9 cellular contexts compared by ENCODE assay signal in the genomic region with DNA sequence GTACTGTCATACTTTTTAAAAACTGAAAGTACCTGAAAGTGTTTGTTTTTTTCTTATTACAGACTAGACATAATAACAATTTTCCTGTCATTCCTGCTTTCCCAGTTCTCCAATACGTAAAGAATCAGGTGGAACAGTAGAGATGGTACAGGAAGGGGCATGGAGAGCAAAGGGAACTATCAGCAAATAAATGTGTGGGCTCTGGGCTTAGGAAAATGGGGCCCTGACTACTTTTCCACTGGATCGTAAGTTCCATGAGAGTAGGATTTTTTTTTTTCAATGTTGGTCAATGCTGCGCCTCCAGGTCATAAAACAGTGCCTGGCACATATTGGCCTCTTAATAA. TPM values are rescaled to one million over a fixed set of nuclear protein-coding genes. Genes with fewer than 3 reads are reported as not detected.
A peak's percentile ranks its signal among the peaks of the same experiment; 100 is the strongest.
DNase-seq lines count a peak whose midpoint lies in the region; ATAC-seq, FAIRE-seq and TF ChIP-seq lines count a peak whose summit lies in the region.
"Had no signal": no experiment of that assay in that cellular context is flagged by ENCODE, and none has a peak within 500 bp of the region (broad histone marks: within the 10 kb centered on the region; RNA-seq: fewer than 3 reads in every experiment).

No MANE protein-coding gene starts in this region.

- H3K9me3 Mint-ChIP-seq in T-helper 2 cell treated with Interferon-gamma antibody and Interleukin-4, amounts not matched to agents 5 μg/mL and 100 μg/mL, for 36 hours = peaks cover 2% of the 10 kb centered on the region
- no peaks in the 10 kb centered on the region for H3K9me3 Mint-ChIP-seq in activated CD8-positive, alpha-beta T cell treated with anti-CD3 and anti-CD28 coated beads for 36 hours
- H3K9me3 Mint-ChIP-seq: neural crest cell had no signal

- no peak overlapping the region for H4K91ac ChIP-seq in trophoblast cell (ENCODE audit: low read depth, low read length)

- no peaks in the 10 kb centered on the region for H3K79me1 ChIP-seq in trophoblast cell (ENCODE audit: low read length)

- H3K27ac ChIP-seq in keratinocyte (ENCODE audit: control insufficient read depth, insufficient read depth, low read length) = peak overlapping the region; percentile 63
- H3K27ac ChIP-seq in testis = peak overlapping the region; percentile 57 to 77
- H3K27ac ChIP-seq in trophoblast cell (ENCODE audit: low read depth, low read length) = no peak overlapping the region

- H3K36me3 Mint-ChIP-seq in T-helper 2 cell treated with Interferon-gamma antibody and Interleukin-4, amounts not matched to agents 5 μg/mL and 100 μg/mL, for 36 hours (ENCODE audit: low read depth) = peaks cover 10% of the 10 kb centered on the region
- H3K36me3 Mint-ChIP-seq in activated CD8-positive, alpha-beta T cell treated with anti-CD3 and anti-CD28 coated beads for 36 hours (ENCODE audit: low read depth) = no peaks in the 10 kb centered on the region

- CTCF ChIA-PET in activated CD8-positive, alpha-beta T cell treated with anti-CD3 and anti-CD28 coated beads for 36 hours (lab: Charles Lee) = interaction anchor here (1.0 to 2.1 kb wide), 7 partner anchors 12 to 232 kb away, joined by 3 to 6 read pairs (median 4); a partner anchor contains a TSS
- CTCF ChIA-PET in HEK293T (lab: Yijun Ruan, JAX) = interaction anchor here (0.8 to 1.1 kb wide), 2 partner anchors 12 to 140 kb away, joined by 3 to 4 read pairs; no protein-coding TSS in a partner anchor

- H2BK5ac ChIP-seq in trophoblast cell (ENCODE audit: low read depth, low read length, poor library complexity) = no peak overlapping the region

- no peaks in the 10 kb centered on the region for H3K36me3 ChIP-seq in keratinocyte (ENCODE audit: control insufficient read depth in 2 of 2, extremely low read depth in 1 of 2, insufficient read depth in 2 of 2, low read length in 2 of 2)
- no peaks in the 10 kb centered on the region for H3K36me3 ChIP-seq in testis (ENCODE audit: low read depth, missing control alignments)
- H3K36me3 ChIP-seq in trophoblast cell (ENCODE audit: control insufficient read depth in 1 of 2, insufficient read depth in 2 of 2, low read length in 2 of 2) = no peaks in the 10 kb centered on the region

- dilution Hi-C loops in keratinocyte (cut with MboI; ENCODE audit: extremely low pct_ligation_motif_present, low sequenced_read_pairs) = no loop called here

- intact Hi-C loops in activated CD8-positive, alpha-beta T cell treated with anti-CD3 and anti-CD28 coated beads for 36 hours (cut with micrococcal nuclease) = no loop called here
- intact Hi-C loops in testis (cut with DNase I; ENCODE audit: low total_unique reads) = no loop called here

- H2BK120ac ChIP-seq in trophoblast cell (ENCODE audit: insufficient read depth, low read length, poor library complexity) = no peak overlapping the region

- H2BK12ac ChIP-seq in trophoblast cell (ENCODE audit: low read length) = no peak overlapping the region

- H3K4me3 ChIP-seq in keratinocyte (ENCODE audit: control insufficient read depth in 2 of 3, extremely low read depth in 1 of 3, insufficient read depth in 2 of 3, low read depth in 1 of 3, low read length in 3 of 3) (peak overlapping the region; percentile 32 to 79 (median 70)), testis (peak overlapping the region; percentile 25 to 36), trophoblast cell (ENCODE audit: low read depth, low read length) (no peak overlapping the region)

- POLR2A ChIA-PET in activated CD8-positive, alpha-beta T cell treated with anti-CD3 and anti-CD28 coated beads for 36 hours (lab: Charles Lee) = interaction anchor here (0.6 to 1.1 kb wide), 3 partner anchors 15 to 553 kb away, joined by 3 read pairs; a partner anchor contains a TSS
- POLR2A ChIA-PET in HEK293T (lab: Yijun Ruan, JAX) = no interaction called here

- H3K9me3 ChIP-seq in keratinocyte (ENCODE audit: control insufficient read depth, low read depth, low read length) = no peaks in the 10 kb centered on the region
- no peaks in the 10 kb centered on the region for H3K9me3 ChIP-seq in testis
- no peaks in the 10 kb centered on the region for H3K9me3 ChIP-seq in trophoblast cell (ENCODE audit: insufficient read depth, low read depth, low read length)

- H3K4me2 ChIP-seq in keratinocyte (ENCODE audit: control insufficient read depth, extremely low read depth, insufficient read depth, low read depth, low read length) (peak overlapping the region; percentile 94), trophoblast cell (ENCODE audit: low read length) (no peak overlapping the region)

- H3K4me1 ChIP-seq in keratinocyte (ENCODE audit: control insufficient read depth, extremely low read depth, insufficient read depth, low read length) (peaks cover 14% of the 10 kb centered on the region), testis (peaks cover 26% of the 10 kb centered on the region), trophoblast cell (ENCODE audit: control insufficient read depth in 1 of 2, insufficient read depth in 2 of 2, low read length in 2 of 2) (peaks cover 0 to 3% of the 10 kb centered on the region in 2 experiments)

- no peak for TF ChIP-seq POLR2A in testis (IDR thresholded peaks at IDR 0.05)

- peak overlapping the region; percentile 59 for H3K9ac ChIP-seq in keratinocyte (ENCODE audit: control insufficient read depth, extremely low read depth, insufficient read depth, low read length)
- no peak overlapping the region for H3K9ac ChIP-seq in trophoblast cell (ENCODE audit: low read length)

- peak overlapping the region; percentile 89 for H3K4me3 Mint-ChIP-seq in T-helper 2 cell treated with Interferon-gamma antibody and Interleukin-4, amounts not matched to agents 5 μg/mL and 100 μg/mL, for 36 hours
- peak overlapping the region; percentile 85 for H3K4me3 Mint-ChIP-seq in activated CD8-positive, alpha-beta T cell treated with anti-CD3 and anti-CD28 coated beads for 36 hours
- H3K4me3 Mint-ChIP-seq: neural crest cell had no signal

- no peak overlapping the region for H4K8ac ChIP-seq in trophoblast cell (ENCODE audit: low read depth, low read length)

- H3K23ac ChIP-seq in trophoblast cell (ENCODE audit: low read length) = no peak overlapping the region

- no peaks in the 10 kb centered on the region for H4K20me1 ChIP-seq in keratinocyte (ENCODE audit: control insufficient read depth, extremely low read depth, insufficient read depth, low read length)

- H3K79me2 ChIP-seq in keratinocyte (ENCODE audit: control insufficient read depth, insufficient read depth, low read length) = no peaks in the 10 kb centered on the region
- no peaks in the 10 kb centered on the region for H3K79me2 ChIP-seq in trophoblast cell (ENCODE audit: control insufficient read depth, insufficient read depth, low read length, poor library complexity)

- no peak for ATAC-seq in activated CD8-positive, alpha-beta T cell treated with anti-CD3 and anti-CD28 coated beads for 36 hours

- FAIRE-seq in keratinocyte (lab: Jason Lieb, UNC) = peak; percentile 55

- H4K12ac ChIP-seq in trophoblast cell (ENCODE audit: low read depth, low read length) = no peak overlapping the region

- H3K9me1 ChIP-seq in keratinocyte (ENCODE audit: control insufficient read depth, extremely low read depth, insufficient read depth, low read length) = no peaks in the 10 kb centered on the region

- H2AFZ ChIP-seq in keratinocyte (ENCODE audit: control insufficient read depth, low read length) (peak overlapping the region; percentile 94), trophoblast cell (ENCODE audit: insufficient read depth, low read length, poor library complexity) (no peak overlapping the region)

- peaks cover 23% of the 10 kb centered on the region for H3K4me1 Mint-ChIP-seq in T-helper 2 cell treated with Interferon-gamma antibody and Interleukin-4, amounts not matched to agents 5 μg/mL and 100 μg/mL, for 36 hours (ENCODE audit: low read depth)
- H3K4me1 Mint-ChIP-seq in activated CD8-positive, alpha-beta T cell treated with anti-CD3 and anti-CD28 coated beads for 36 hours (ENCODE audit: low read depth) = peaks cover 18% of the 10 kb centered on the region

- H3K27me3 ChIP-seq in keratinocyte (ENCODE audit: control insufficient read depth, extremely low read depth, insufficient read depth, low read length) (no peaks in the 10 kb centered on the region), testis (no peaks in the 10 kb centered on the region), trophoblast cell (ENCODE audit: insufficient read depth, low read length) (no peaks in the 10 kb centered on the region)

- no peak overlapping the region for H3K18ac ChIP-seq in trophoblast cell (ENCODE audit: low read length)

- no peak for DNase-seq in T-helper 2 cell treated with Interferon-gamma antibody and Interleukin-4, amounts not matched to agents 5 μg/mL and 100 μg/mL, for 36 hours (ENCODE audit: low spot score)
- DNase-seq in T-helper 2 cell (no peak), keratinocyte (ENCODE audit: low read depth, low spot score) (no peak), testis (no peak), trophoblast cell (no peak), HEK293T (ENCODE audit: extremely low spot score) (no peak), NCI-H82 treated with DMSO at 0.1 percent for 48 hours (lab: John Stamatoyannopoulos, UW; ENCODE audit: unreplicated experiment) (no peak)
- DNase-seq in activated CD8-positive, alpha-beta T cell treated with anti-CD3 and anti-CD28 coated beads for 36 hours = no peak

- no peak overlapping the region for H2AK5ac ChIP-seq in trophoblast cell (ENCODE audit: low read length)

- H3K4ac ChIP-seq in trophoblast cell (ENCODE audit: low read depth, low read length) = no peak overlapping the region

- WGBS in testis, 2 donors = 66 to 72% methylated on average over 3 of the region's 3 CpGs
- no CpG with 5 or more reads among the region's 3 CpGs for WGBS in trophoblast cell (ENCODE audit: extremely low coverage, insufficient coverage, insufficient read length)

- H3K27me3 Mint-ChIP-seq in T-helper 2 cell treated with Interferon-gamma antibody and Interleukin-4, amounts not matched to agents 5 μg/mL and 100 μg/mL, for 36 hours (ENCODE audit: low read depth) = peaks cover 3% of the 10 kb centered on the region
- no peaks in the 10 kb centered on the region for H3K27me3 Mint-ChIP-seq in activated CD8-positive, alpha-beta T cell treated with anti-CD3 and anti-CD28 coated beads for 36 hours

- TF ChIP-seq CTCF in activated CD8-positive, alpha-beta T cell treated with anti-CD3 and anti-CD28 coated beads for 36 hours (IDR thresholded peaks at IDR 0.05) = no peak
- TF ChIP-seq CTCF in keratinocyte (optimal IDR thresholded peaks at IDR 0.05 in 1 of 3, IDR thresholded peaks at IDR 0.05 in 1 of 3, conservative IDR thresholded peaks at IDR 0.05 in 1 of 3; ENCODE audit: extremely low read depth in 1 of 3, insufficient read depth in 2 of 3, low read length in 3 of 3) (no peak), testis (IDR thresholded peaks at IDR 0.05) (no peak)

- H3K27ac Mint-ChIP-seq in T-helper 2 cell treated with Interferon-gamma antibody and Interleukin-4, amounts not matched to agents 5 μg/mL and 100 μg/mL, for 36 hours = peak overlapping the region; percentile 94
- H3K27ac Mint-ChIP-seq in activated CD8-positive, alpha-beta T cell treated with anti-CD3 and anti-CD28 coated beads for 36 hours = peak overlapping the region; percentile 95

- H3K14ac ChIP-seq in trophoblast cell (ENCODE audit: low read length) = no peak overlapping the region

RNA-seq across cellular contexts. Expression of a gene that starts 15.2 kb away (rescaled TPM):
- 10 to 100 TPM; 48.6 to 49.0 TPM for total RNA-seq in activated CD8-positive, alpha-beta T cell treated with anti-CD3 and anti-CD28 coated beads for 36 hours
- polyA plus RNA-seq in keratinocyte (31.4 to 44.8 TPM (median 32.5 TPM) in 3 replicates), testis (ENCODE audit: insufficient read depth, low read depth, low replicate concordance) (16.2 TPM)
- 17.5 TPM for polyA plus RNA-seq in keratinocyte (2011; ENCODE audit: low read depth)
- 19.6 and 43.5 TPM in 2 replicates for polyA plus RNA-seq in keratinocyte (2011; cell fraction: cytosol; rRNA removed)
- 60.0 and 82.0 TPM in 2 replicates for polyA plus RNA-seq in keratinocyte (2011; cell fraction: nucleus; rRNA removed)
- polyA plus RNA-seq in keratinocyte (2012; ENCODE audit: low replicate concordance) = 20.1 and 21.0 TPM in 2 replicates
- 3.7 to 38.8 TPM (median 26.8 TPM) in 3 replicates for polyA minus RNA-seq in keratinocyte
- polyA minus RNA-seq in keratinocyte (2011; cell fraction: cytosol; rRNA and poly(A)+ RNA removed) = 30.3 TPM
- 28.5 and 58.2 TPM in 2 replicates for polyA minus RNA-seq in keratinocyte (2011; cell fraction: nucleus; rRNA and poly(A)+ RNA removed)
- total RNA-seq in testis = 10 to 100 TPM in 1 of 2 donors, 1 to 10 TPM in 1; 9.3 to 10.7 TPM
- polyA plus RNA-seq in trophoblast cell (2013) = 2.8 and 3.2 TPM in 2 replicates

RNA-seq across cellular contexts. Expression of a gene that starts 22.8 kb away (rescaled TPM):
- total RNA-seq in activated CD8-positive, alpha-beta T cell treated with anti-CD3 and anti-CD28 coated beads for 36 hours = 10 to 100 TPM; 13.3 to 14.9 TPM
- polyA plus RNA-seq in keratinocyte (3.0 to 9.3 TPM (median 3.7 TPM) in 3 replicates), testis (ENCODE audit: insufficient read depth, low read depth, low replicate concordance) (939 TPM)
- polyA plus RNA-seq in keratinocyte (2011; ENCODE audit: low read depth) = 4.7 TPM
- polyA plus RNA-seq in keratinocyte (2011; cell fraction: cytosol; rRNA removed) = 12.4 and 13.2 TPM in 2 replicates
- polyA plus RNA-seq in keratinocyte (2011; cell fraction: nucleus; rRNA removed) = 8.5 and 11.8 TPM in 2 replicates
- polyA plus RNA-seq in keratinocyte (2012; ENCODE audit: low replicate concordance) = 10.9 and 14.3 TPM in 2 replicates
- polyA minus RNA-seq in keratinocyte = 6.2 to 12.6 TPM (median 8.3 TPM) in 3 replicates
- polyA minus RNA-seq in keratinocyte (2011; cell fraction: cytosol; rRNA and poly(A)+ RNA removed) = 10.4 TPM
- 4.1 and 6.2 TPM in 2 replicates for polyA minus RNA-seq in keratinocyte (2011; cell fraction: nucleus; rRNA and poly(A)+ RNA removed)
- 100 to 1,000 TPM; 398 to 527 TPM for total RNA-seq in testis
- polyA plus RNA-seq in trophoblast cell (2013) = 257 and 258 TPM in 2 replicates

Comparison
In these comparisons a context has a peak if more than half of its experiments do, and no peak if none do; other contexts are left out.
1. RNA of a gene that starts 15.2 kb away (total RNA-seq): 48.6 to 49.0 TPM in activated CD8-positive, alpha-beta T cell treated with anti-CD3 and anti-CD28 coated beads for 36 hours; 9.3 to 10.7 TPM in testis; every median in the first group is over 4 times any median in the second.
2. RNA of a gene that starts 22.8 kb away (total RNA-seq): 398 to 527 TPM in testis; 13.3 to 14.9 TPM in activated CD8-positive, alpha-beta T cell treated with anti-CD3 and anti-CD28 coated beads for 36 hours; every median in the first group is over 10 times any median in the second.